Comparison of ENCODE assay signal across 9 cellular contexts in genomic region chr17:11144358-11145233, GRCh38.
DNase-seq lines count a peak whose midpoint lies in the region; ATAC-seq, FAIRE-seq and TF ChIP-seq lines count a peak whose summit lies in the region.
"Had no signal": no experiment of that assay in that cellular context is flagged by ENCODE, and none has a peak within 500 bp of the region (broad histone marks: within the 10 kb centered on the region; RNA-seq: fewer than 3 reads in every experiment).

No MANE protein-coding gene starts in this region.

- H3K9me3 ChIP-seq in adrenal gland (replicated peaks in 1 of 3): no peaks in the 10 kb centered on the region

- no peak for FAIRE-seq in urothelium cell line (lab: Jason Lieb, UNC)
- FAIRE-seq: colon had no signal

- H3K27ac ChIP-seq in adrenal gland: no peak overlapping the region

- H3K27me3 ChIP-seq in adrenal gland (no peaks in the 10 kb centered on the region), kidney epithelial cell (ENCODE audit: control insufficient read depth, insufficient read depth, low read length) (no peaks in the 10 kb centered on the region)

- TF ChIP-seq POLR2A in adrenal gland (IDR thresholded peaks at IDR 0.05): no peak

- no peaks in the 10 kb centered on the region for H3K36me3 ChIP-seq in adrenal gland (replicated peaks in 1 of 2)
- no peaks in the 10 kb centered on the region for H3K36me3 ChIP-seq in kidney epithelial cell (ENCODE audit: control insufficient read depth, insufficient read depth, low read length)

- 42 to 44% (median 42%) methylated on average over 7 of the region's 7 CpGs for WGBS in adrenal gland, 4 donors

- intact Hi-C loops in adrenal gland (cut with DNase I): loop anchor here in 1 of 2 donors (5.0 to 10.0 kb wide), 2 partner anchors 267 to 510 kb away; no protein-coding TSS in a partner anchor
- intact Hi-C loops in posterior vena cava (cut with DNase I): no loop called here

- H3K4me3 ChIP-seq in adrenal gland (no peak overlapping the region), kidney epithelial cell (ENCODE audit: low read depth, low read length) (no peak overlapping the region)

- DNase-seq in D341Med (ENCODE audit: low spot score): peak; percentile 21
- peak; percentile 52 for DNase-seq in HT1080 (ENCODE audit: low read depth)
- peak; percentile 42 to 73 (median 55) for DNase-seq in adrenal gland
- DNase-seq in kidney epithelial cell (ENCODE audit: low read depth): peak; percentile 1
- peak; percentile 62 for DNase-seq in urothelium cell line (ENCODE audit: low spot score)
- no peak for DNase-seq in posterior vena cava (ENCODE audit: low spot score)
- DNase-seq in cortex of kidney (lab: John Stamatoyannopoulos, UW): no peak

- no peaks in the 10 kb centered on the region for H3K4me1 ChIP-seq in adrenal gland (replicated peaks in 1 of 2)

- TF ChIP-seq CTCF in adrenal gland (IDR thresholded peaks at IDR 0.05) (peak; percentile 49 to 69 (median 60)), kidney epithelial cell (IDR thresholded peaks at IDR 0.05; ENCODE audit: insufficient read depth, low read length, poor library complexity, severe bottlenecking) (peak; percentile 50)

- ATAC-seq in HG03342 (IDR thresholded peaks at IDR 0.05; ENCODE audit: unreplicated experiment): no peak

Comparison
In these comparisons a context has a peak if more than half of its experiments do, and no peak if none do; other contexts are left out.
1. DNase-seq: peak in D341Med (single experiment), HT1080 (single experiment), adrenal gland (7 of 7), kidney epithelial cell (single experiment) and urothelium cell line (single experiment); none in posterior vena cava (single experiment) and cortex of kidney (single experiment).